In genomic region chr15:55290361-55291057, GRCh38 we compare ENCODE assay signal across 8 cellular contexts. TPM values are rescaled to one million over a fixed set of nuclear protein-coding genes. Genes with fewer than 3 reads are reported as not detected.
A peak's percentile ranks its signal among the peaks of the same experiment; 100 is the strongest.
DNase-seq lines count a peak whose midpoint lies in the region; ATAC-seq and TF ChIP-seq lines count a peak whose summit lies in the region.

No MANE protein-coding gene starts in this region.

- H4K8ac ChIP-seq in neuronal stem cell (ENCODE audit: low read depth, low read length): peak overlapping the region; percentile 17

- H3K27ac ChIP-seq in foreskin keratinocyte (peak overlapping the region; percentile 48), neuronal stem cell (replicated peaks; ENCODE audit: low read length) (no peak overlapping the region), substantia nigra (ENCODE audit: low read depth, low read length, poor library complexity, severe bottlenecking) (peak overlapping the region; percentile 30)

- H2AFZ ChIP-seq in Loucy (ENCODE audit: low read length) (peak overlapping the region; percentile 98), neuronal stem cell (ENCODE audit: low read length) (peak overlapping the region; percentile 91)

- peak overlapping the region; percentile 4 for H3K23ac ChIP-seq in neuronal stem cell (ENCODE audit: low read depth, low read length, poor library complexity)

- ATAC-seq in foreskin keratinocyte: peak; percentile 88

- H3F3A ChIP-seq in Loucy (ENCODE audit: low read depth): no peaks in the 10 kb centered on the region

- H3K9ac ChIP-seq in Loucy (ENCODE audit: low read depth, low read length, poor library complexity, severe bottlenecking) (peak overlapping the region; percentile 89), neuronal stem cell (ENCODE audit: low read depth, low read length, poor library complexity) (no peak overlapping the region)

- peaks cover 21% of the 10 kb centered on the region for H4K20me1 ChIP-seq in Loucy (ENCODE audit: insufficient read depth, low read length, poor library complexity, severe bottlenecking)

- H3K4me3 ChIP-seq in Loucy (ENCODE audit: low read length, poor library complexity, severe bottlenecking): peak overlapping the region; percentile 93
- peak overlapping the region; percentile 58 to 95 for H3K4me3 ChIP-seq in neuronal stem cell (ENCODE audit: low read length in 2 of 2)

- no peak overlapping the region for H4K91ac ChIP-seq in neuronal stem cell (ENCODE audit: low read depth, low read length, poor library complexity)

- H3K9me2 ChIP-seq in Loucy (replicated peaks; ENCODE audit: low read depth, low read length): no peaks in the 10 kb centered on the region

- H3K79me1 ChIP-seq in neuronal stem cell (ENCODE audit: low read depth, low read length): no peaks in the 10 kb centered on the region

- peaks cover 18% of the 10 kb centered on the region for H3K4me1 ChIP-seq in Loucy (ENCODE audit: insufficient read depth, low read length, poor library complexity, severe bottlenecking)
- no peaks in the 10 kb centered on the region for H3K4me1 ChIP-seq in foreskin keratinocyte
- H3K4me1 ChIP-seq in neuronal stem cell (ENCODE audit: control insufficient read depth in 2 of 2, insufficient read depth in 1 of 2, low read depth in 1 of 2, low read length in 2 of 2): peaks cover 3 to 5% of the 10 kb centered on the region in 2 donors

- no peak overlapping the region for H2BK15ac ChIP-seq in neuronal stem cell (ENCODE audit: low read length)

- TF ChIP-seq CTCF in Loucy (conservative IDR thresholded peaks at IDR 0.05; ENCODE audit: low read length): peak; percentile 88
- TF ChIP-seq CTCF in foreskin keratinocyte (conservative IDR thresholded peaks at IDR 0.05): peak; percentile 95

- H3K9me3 ChIP-seq in Loucy (ENCODE audit: insufficient read depth, low read depth, low read length) (no peaks in the 10 kb centered on the region), neuronal stem cell (replicated peaks in 1 of 2; ENCODE audit: control insufficient read depth in 2 of 2, insufficient read depth in 1 of 2, low read depth in 1 of 2, low read length in 2 of 2) (no peaks in the 10 kb centered on the region)

- H3K18ac ChIP-seq in neuronal stem cell (ENCODE audit: low read length): peak overlapping the region; percentile 92

- no peak overlapping the region for H2BK12ac ChIP-seq in neuronal stem cell (ENCODE audit: low read length)

- H2BK5ac ChIP-seq in neuronal stem cell (ENCODE audit: low read length): no peak overlapping the region

- no peak overlapping the region for H3K4ac ChIP-seq in neuronal stem cell (ENCODE audit: low read length)

- H3K14ac ChIP-seq in neuronal stem cell (ENCODE audit: low read length): no peak overlapping the region

- H3K79me2 ChIP-seq in Loucy (ENCODE audit: insufficient read depth, low read length): peaks cover 48% of the 10 kb centered on the region

- H3K27me3 ChIP-seq in Loucy (ENCODE audit: insufficient read depth, low read length, poor library complexity, severe bottlenecking) (no peaks in the 10 kb centered on the region), foreskin keratinocyte (no peaks in the 10 kb centered on the region), neuronal stem cell (ENCODE audit: control insufficient read depth in 3 of 3, insufficient read depth in 3 of 3, low read depth in 1 of 3, low read length in 3 of 3) (no peaks in the 10 kb centered on the region)

- no CpG with 5 or more reads among the region's 23 CpGs for WGBS in neuronal stem cell (ENCODE audit: extremely low coverage in 2 of 2, insufficient read length in 2 of 2, insufficient replicate concordance in 1 of 2), 2 donors

- H3K36me3 ChIP-seq in Loucy (ENCODE audit: insufficient read depth, low read length) (no peaks in the 10 kb centered on the region), neuronal stem cell (replicated peaks in 1 of 2; ENCODE audit: control insufficient read depth in 2 of 2, insufficient read depth in 2 of 2, low read length in 2 of 2) (no peaks in the 10 kb centered on the region)

- no peak overlapping the region for H2BK120ac ChIP-seq in neuronal stem cell (ENCODE audit: low read depth, low read length)

- peak overlapping the region; percentile 85 for H3K4me2 ChIP-seq in Loucy (ENCODE audit: low read depth, low read length, poor library complexity, severe bottlenecking)
- peak overlapping the region; percentile 95 for H3K4me2 ChIP-seq in neuronal stem cell (ENCODE audit: insufficient read depth, low read length, poor library complexity, severe bottlenecking)

- H2AK5ac ChIP-seq in neuronal stem cell (ENCODE audit: low read depth, low read length): no peak overlapping the region

- peak; percentile 89 for DNase-seq in GM03348 (ENCODE audit: low spot score)
- peak; percentile 79 for DNase-seq in HCEC 1CT
- peak; percentile 17 for DNase-seq in SHP77 treated with DMSO at 0.1 percent for 48 hours (lab: John Stamatoyannopoulos, UW)
- peak; percentile 79 for DNase-seq in activated gamma-delta T cell treated with anti-CD3 and anti-CD28 coated beads, Interleukin-2, amount 50 U/mL, for 16 hours (ENCODE audit: low read depth)
- DNase-seq in foreskin keratinocyte: peak in 1 of 2 donors; percentile 72
- DNase-seq in neuronal stem cell (ENCODE audit: low spot score): peak; percentile 66
- peak in 48 of 49 donors; percentile 2 to 81 (median 56) for DNase-seq in substantia nigra (lab: John Stamatoyannopoulos, UW)

RNA-seq across cellular contexts. Expression of gene RAB27A, which starts 0.9 kb away (rescaled TPM):
- 8.8 and 11.0 TPM in 2 replicates for total RNA-seq in foreskin keratinocyte
- 6.7 and 10.2 TPM in 2 replicates for polyA plus RNA-seq in foreskin keratinocyte
- polyA plus RNA-seq in neuronal stem cell (2013, experiment 1 of 2): 3.5 TPM
- polyA plus RNA-seq in neuronal stem cell (2013, experiment 2 of 2): 3.4 TPM

RNA-seq across cellular contexts. Expression of gene PIGBOS1, which starts 28.4 kb away (rescaled TPM):
- 8.7 TPM in 2 replicates for total RNA-seq in foreskin keratinocyte
- polyA plus RNA-seq in foreskin keratinocyte: 11.4 and 12.3 TPM in 2 replicates
- 18.2 TPM for polyA plus RNA-seq in neuronal stem cell (2013, experiment 1 of 2)
- polyA plus RNA-seq in neuronal stem cell (2013, experiment 2 of 2): 19.1 TPM

RNA-seq across cellular contexts. Expression of gene PIGB, which starts 28.5 kb away (rescaled TPM):
- 12.7 and 14.9 TPM in 2 replicates for total RNA-seq in foreskin keratinocyte
- 9.6 and 11.6 TPM in 2 replicates for polyA plus RNA-seq in foreskin keratinocyte
- polyA plus RNA-seq in neuronal stem cell (2013, experiment 1 of 2): 5.4 TPM
- 5.3 TPM for polyA plus RNA-seq in neuronal stem cell (2013, experiment 2 of 2)
